Comparison of ENCODE assay signal across 13 cellular contexts in the genomic region with DNA sequence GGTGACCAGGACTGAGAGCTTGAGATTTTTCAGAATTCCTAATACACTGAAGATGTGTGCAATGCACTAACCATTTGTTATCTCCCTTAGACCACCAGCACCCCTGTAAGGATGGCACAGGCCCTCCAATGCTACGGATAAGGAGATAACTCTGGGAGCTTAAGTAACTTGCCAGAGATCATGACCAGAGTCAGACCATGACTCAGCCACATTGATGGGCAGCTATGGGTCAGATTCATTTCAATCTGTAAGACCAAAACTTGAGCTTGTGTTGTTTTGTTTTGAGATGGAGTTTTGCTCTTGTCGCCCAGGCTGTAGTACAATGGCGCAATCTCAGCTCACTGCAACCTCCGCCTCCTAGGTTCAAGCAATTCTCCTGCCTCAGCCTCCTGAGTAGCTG.
DNase-seq lines count a peak whose midpoint lies in the region; ATAC-seq and TF ChIP-seq lines count a peak whose summit lies in the region.
"Had no signal": no experiment of that assay in that cellular context is flagged by ENCODE, and none has a peak within 500 bp of the region (broad histone marks: within the 10 kb centered on the region; RNA-seq: fewer than 3 reads in every experiment).

No MANE protein-coding gene starts in this region.

- no peaks in the 10 kb centered on the region for H3K27me3 ChIP-seq in CD4-positive, alpha-beta T cell (ENCODE audit: control insufficient read depth, insufficient read depth, low read length)
- no peaks in the 10 kb centered on the region for H3K27me3 ChIP-seq in neutrophil
- H3K27me3 ChIP-seq: breast epithelium, Peyer's patch had no signal

- H3K4me1 ChIP-seq in neutrophil (ENCODE audit: control insufficient read depth in 1 of 2, insufficient read depth in 1 of 2, low read depth in 1 of 2, low read length in 1 of 2) = peaks cover 67 to 80% of the 10 kb centered on the region in 2 experiments
- H3K4me1 ChIP-seq: breast epithelium had no signal

- H3K36me3 Mint-ChIP-seq in CD4-positive, alpha-beta T cell (ENCODE audit: low read depth) = no peaks in the 10 kb centered on the region

- DNase-seq in CD4-positive, alpha-beta T cell = no peak
- DNase-seq in HT1080 (ENCODE audit: low read depth) (peak; percentile 19), cardiac fibroblast (ENCODE audit: low read depth in 2 of 2) (peak; percentile 58 to 71), kidney glomerular epithelial cell (lab: John Stamatoyannopoulos, UW) (no peak), NCI-H345 treated with DMSO at 0.1 percent for 48 hours (lab: John Stamatoyannopoulos, UW; ENCODE audit: unreplicated experiment) (no peak)
- DNase-seq in activated T-cell treated with anti-CD3 and anti-CD28 coated beads, Interleukin-2, amount 50 U/mL, for 1 hour = no peak
- DNase-seq: activated CD8-positive, alpha-beta memory T cell treated with anti-CD3 and anti-CD28 coated beads, Interleukin-2, amount 50 U/mL, for 4 hours; midbrain; NCI-H1105; NCI-H524; Peyer's patch had no signal

- H3K36me3 ChIP-seq in neutrophil = peaks cover 23% of the 10 kb centered on the region
- H3K36me3 ChIP-seq: breast epithelium, Peyer's patch had no signal

- no peak overlapping the region for H3K27ac Mint-ChIP-seq in CD4-positive, alpha-beta T cell

- H3K4me1 Mint-ChIP-seq in CD4-positive, alpha-beta T cell (ENCODE audit: low read depth) = peaks cover 71% of the 10 kb centered on the region

- intact Hi-C loops in CD4-positive, alpha-beta T cell (cut with DNase I, micrococcal nuclease) = loop anchor here (5.0 kb wide), 2 partner anchors 38 to 42 kb away; no protein-coding TSS in a partner anchor

- peak overlapping the region; percentile 3 for H3K4me3 Mint-ChIP-seq in CD4-positive, alpha-beta T cell

- ATAC-seq in CD4-positive, alpha-beta T cell (ENCODE audit: poor library complexity) = no peak

- H3K4me3 ChIP-seq in cardiac fibroblast (replicated peaks in 1 of 2; ENCODE audit: low read depth in 2 of 2, low read length in 2 of 2) (no peak overlapping the region), neutrophil (ENCODE audit: low read depth in 1 of 2, low read length in 1 of 2) (no peak overlapping the region)
- H3K4me3 ChIP-seq: breast epithelium, Peyer's patch had no signal

- POLR2A ChIA-PET in CD4-positive, alpha-beta T cell (lab: Charles Lee) = interaction anchor here (1.3 to 7.5 kb wide), 4 partner anchors 9 to 80 kb away, joined by 3 to 94 read pairs (median 20); partner anchors contain the start of genes ARSG and SLC16A6

- H3K9me3 ChIP-seq in CD4-positive, alpha-beta T cell (ENCODE audit: control insufficient read depth, low read length) = no peaks in the 10 kb centered on the region
- H3K9me3 ChIP-seq in neutrophil = no peaks in the 10 kb centered on the region
- H3K9me3 ChIP-seq: breast epithelium, Peyer's patch had no signal

- H3K9me3 Mint-ChIP-seq in CD4-positive, alpha-beta T cell = no peaks in the 10 kb centered on the region

- H3K27me3 Mint-ChIP-seq in CD4-positive, alpha-beta T cell = no peaks in the 10 kb centered on the region

- no peak for TF ChIP-seq CTCF in CD4-positive, alpha-beta T cell (IDR thresholded peaks at IDR 0.05)
- TF ChIP-seq CTCF in cardiac fibroblast (IDR thresholded peaks at IDR 0.05; ENCODE audit: low read depth, low read length) = no peak
- TF ChIP-seq CTCF in neutrophil (IDR thresholded peaks at IDR 0.05) = no peak

- no peak overlapping the region for H3K27ac ChIP-seq in CD4-positive, alpha-beta T cell (ENCODE audit: low read depth, low read length)
- peak overlapping the region; percentile 87 for H3K27ac ChIP-seq in neutrophil
- H3K27ac ChIP-seq: breast epithelium had no signal

- CTCF ChIA-PET in CD4-positive, alpha-beta T cell (lab: Charles Lee) = interaction anchor here (0.8 to 1.3 kb wide), 3 partner anchors 10 to 183 kb away, joined by 3 to 4 read pairs (median 3); no protein-coding TSS in a partner anchor

Comparison
In these comparisons a context has a peak if more than half of its experiments do, and no peak if none do; other contexts are left out.
1. DNase-seq: peak in HT1080 (single experiment) and cardiac fibroblast (2 of 2); none in CD4-positive, alpha-beta T cell (0 of 10), kidney glomerular epithelial cell (single experiment), activated T-cell treated with anti-CD3 and anti-CD28 coated beads, Interleukin-2, amount 50 U/mL, for 1 hour (single experiment) and NCI-H345 treated with DMSO at 0.1 percent for 48 hours (single experiment).